15 cellular contexts compared by ENCODE assay signal in the genomic region with DNA sequence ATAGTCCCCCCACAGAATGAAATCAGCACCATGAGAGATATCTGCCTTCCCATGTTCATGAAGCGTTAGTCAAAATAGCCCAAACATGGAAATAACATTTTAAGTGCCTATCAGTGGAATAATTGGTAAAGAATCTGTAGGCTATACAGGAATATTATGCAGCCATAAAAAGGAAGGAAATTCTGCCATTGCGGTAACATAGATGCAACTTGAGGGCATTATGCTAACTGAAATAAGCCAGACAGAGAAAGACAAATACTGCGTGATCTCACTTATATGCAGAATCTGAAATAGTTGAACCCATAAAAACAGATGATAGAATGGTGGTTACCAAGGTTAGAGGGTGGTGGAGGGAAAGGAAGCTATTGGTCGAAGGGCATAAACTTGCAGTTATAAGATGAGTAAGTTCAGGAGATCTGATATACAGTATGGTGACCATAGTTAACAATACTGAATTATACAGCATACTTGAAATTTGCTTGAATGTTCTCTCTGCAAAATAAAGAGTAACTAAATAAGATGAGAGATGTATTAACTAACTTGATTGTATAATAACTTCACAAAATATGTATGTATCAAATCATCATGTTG. TPM values are rescaled to one million over a fixed set of nuclear protein-coding genes. Genes with fewer than 3 reads are reported as not detected.
DNase-seq lines count a peak whose midpoint lies in the region; ATAC-seq and TF ChIP-seq lines count a peak whose summit lies in the region.
"Had no signal": no experiment of that assay in that cellular context is flagged by ENCODE, and none has a peak within 500 bp of the region (broad histone marks: within the 10 kb centered on the region; RNA-seq: fewer than 3 reads in every experiment).

No MANE protein-coding gene starts in this region.

- no peak for TF ChIP-seq CTCF in HEK293 (tag by site-specific recombination; IDR thresholded peaks at IDR 0.05)

- H3K9me3 Mint-ChIP-seq in activated naive CD4-positive, alpha-beta T cell treated with anti-CD3 and anti-CD28 coated beads for 36 hours, result peaks cover 6% of the 10 kb centered on the region
- H3K9me3 Mint-ChIP-seq in activated naive CD4-positive, alpha-beta T cell treated with anti-CD3 and anti-CD28 coated beads, Interleukin-2, amount 10 ng/mL, durations not matched to agents 7 days and 5 days, result peaks cover 5% of the 10 kb centered on the region
- H3K9me3 Mint-ChIP-seq in activated T-helper 2 cell treated with anti-CD3 and anti-CD28 coated beads, Interferon-gamma antibody, Interleukin-2, Interleukin-4, amounts not matched to agents 10 μg/mL and 5 μg/mL and 100 μg/mL, durations not matched to agents 14 hours and 24 hours and 36 hours, result peaks cover 9% of the 10 kb centered on the region
- peaks cover 0 to 6% of the 10 kb centered on the region in 2 donors for H3K9me3 Mint-ChIP-seq in stimulated activated naive CD8-positive, alpha-beta T cell treated with anti-CD3 and anti-CD28 coated beads, Interleukin-15, amount 100 ng/mL, for 72 hours
- H3K9me3 Mint-ChIP-seq: H9 had no signal

- in situ Hi-C loops in ACHN (cut with HindIII; ENCODE audit: low pct_ligation_motif_present, low pct_unique_long_range_greater_than_20kb, low sequenced_read_pairs), result no loop called here

- H3K9me3 ChIP-seq in HEK293 (ENCODE audit: control insufficient read depth, insufficient read depth, low read depth, low read length), result no peaks in the 10 kb centered on the region

- H3K4me1 Mint-ChIP-seq in activated naive CD4-positive, alpha-beta T cell treated with anti-CD3 and anti-CD28 coated beads for 36 hours (ENCODE audit: low read depth), result peaks cover 60% of the 10 kb centered on the region
- H3K4me1 Mint-ChIP-seq in activated naive CD4-positive, alpha-beta T cell treated with anti-CD3 and anti-CD28 coated beads, Interleukin-2, amount 10 ng/mL, durations not matched to agents 7 days and 5 days, result peaks cover 43% of the 10 kb centered on the region
- H3K4me1 Mint-ChIP-seq in activated T-helper 2 cell treated with anti-CD3 and anti-CD28 coated beads, Interferon-gamma antibody, Interleukin-2, Interleukin-4, amounts not matched to agents 10 μg/mL and 5 μg/mL and 100 μg/mL, durations not matched to agents 14 hours and 24 hours and 36 hours (ENCODE audit: low read depth), result peaks cover 40% of the 10 kb centered on the region
- H3K4me1 Mint-ChIP-seq in stimulated activated naive CD8-positive, alpha-beta T cell treated with anti-CD3 and anti-CD28 coated beads, Interleukin-15, amount 100 ng/mL, for 72 hours, result peaks cover 50% of the 10 kb centered on the region
- H3K4me1 Mint-ChIP-seq: H9 had no signal

- intact Hi-C loops in activated naive CD4-positive, alpha-beta T cell treated with anti-CD3 and anti-CD28 coated beads for 36 hours (cut with micrococcal nuclease), result loop anchor here (1.0 to 10.0 kb wide), 3 partner anchors 9 to 731 kb away; no protein-coding TSS in a partner anchor
- intact Hi-C loops in activated T-helper 2 cell treated with anti-CD3 and anti-CD28 coated beads, Interferon-gamma antibody, Interleukin-2, Interleukin-4, amounts not matched to agents 10 μg/mL and 5 μg/mL and 100 μg/mL, durations not matched to agents 14 hours and 24 hours and 36 hours (cut with micrococcal nuclease), result loop anchor here (1.0 to 10.0 kb wide), 2 partner anchors 29 to 791 kb away; no protein-coding TSS in a partner anchor

- H3K4me1 ChIP-seq in HEK293 (ENCODE audit: control insufficient read depth, insufficient read depth, low read length), result no peaks in the 10 kb centered on the region

- POLR2A ChIA-PET in HEK293 (lab: Yijun Ruan, JAX), result no interaction called here

- CTCF ChIA-PET in activated naive CD4-positive, alpha-beta T cell treated with anti-CD3 and anti-CD28 coated beads for 36 hours (lab: Charles Lee), result interaction anchor here (13.5 kb wide), 1 partner anchor 47 kb away, joined by 147 read pairs; no protein-coding TSS in a partner anchor
- CTCF ChIA-PET in activated naive CD4-positive, alpha-beta T cell treated with anti-CD3 and anti-CD28 coated beads, Interleukin-2, amount 10 ng/mL, durations not matched to agents 7 days and 5 days (lab: Charles Lee), result interaction anchor here (1.9 to 13.1 kb wide), 3 partner anchors 16 to 169 kb away, joined by 4 to 175 read pairs (median 46); no protein-coding TSS in a partner anchor
- CTCF ChIA-PET in HEK293 (lab: Yijun Ruan, JAX), result interaction anchor here (1.1 kb wide), 1 partner anchor 169 kb away, joined by 7 read pairs; no protein-coding TSS in a partner anchor

- H3K4me3 ChIP-seq in HEK293 (ENCODE audit: low read depth, low read length), result no peak overlapping the region
- H3K4me3 ChIP-seq: SJCRH30 had no signal

- H3K36me3 Mint-ChIP-seq in activated naive CD4-positive, alpha-beta T cell treated with anti-CD3 and anti-CD28 coated beads for 36 hours (ENCODE audit: low read depth), result peaks cover 28% of the 10 kb centered on the region
- no peaks in the 10 kb centered on the region for H3K36me3 Mint-ChIP-seq in activated naive CD4-positive, alpha-beta T cell treated with anti-CD3 and anti-CD28 coated beads, Interleukin-2, amount 10 ng/mL, durations not matched to agents 7 days and 5 days
- no peaks in the 10 kb centered on the region for H3K36me3 Mint-ChIP-seq in activated T-helper 2 cell treated with anti-CD3 and anti-CD28 coated beads, Interferon-gamma antibody, Interleukin-2, Interleukin-4, amounts not matched to agents 10 μg/mL and 5 μg/mL and 100 μg/mL, durations not matched to agents 14 hours and 24 hours and 36 hours (ENCODE audit: low read depth)

- H3K27ac ChIP-seq in HEK293 (ENCODE audit: extremely low read depth, low read depth, low read length), result no peak overlapping the region
- H3K27ac ChIP-seq: RWPE1, SJCRH30 had no signal

- no peaks in the 10 kb centered on the region for H3K36me3 ChIP-seq in HEK293 (ENCODE audit: control insufficient read depth in 2 of 2, insufficient read depth in 1 of 2, low read length in 2 of 2)
- H3K36me3 ChIP-seq: SJCRH30 had no signal

- DNase-seq in activated naive CD4-positive, alpha-beta T cell treated with anti-CD3 and anti-CD28 coated beads for 36 hours, result no peak
- DNase-seq in activated naive CD4-positive, alpha-beta T cell treated with anti-CD3 and anti-CD28 coated beads, Interleukin-2, amount 10 ng/mL, durations not matched to agents 7 days and 5 days, result no peak
- DNase-seq in activated T-helper 2 cell treated with anti-CD3 and anti-CD28 coated beads, Interferon-gamma antibody, Interleukin-2, Interleukin-4, amounts not matched to agents 10 μg/mL and 5 μg/mL and 100 μg/mL, durations not matched to agents 14 hours and 24 hours and 36 hours (ENCODE audit: low spot score), result no peak
- no peak for DNase-seq in stimulated activated naive CD8-positive, alpha-beta T cell treated with anti-CD3 and anti-CD28 coated beads, Interleukin-15, amount 100 ng/mL, for 72 hours
- DNase-seq in ACHN, result no peak
- DNase-seq: H9; NCI-H1436; NCI-H2171; NCI-H446; NCI-H69; NK-92 treated with Interleukin-12 subunit alpha and Interleukin-12 subunit beta, amount 100 ng/mL, for 24 hours; SJCRH30 had no signal

- peak overlapping the region; percentile 8 for H3K4me3 Mint-ChIP-seq in activated naive CD4-positive, alpha-beta T cell treated with anti-CD3 and anti-CD28 coated beads for 36 hours
- H3K4me3 Mint-ChIP-seq in activated naive CD4-positive, alpha-beta T cell treated with anti-CD3 and anti-CD28 coated beads, Interleukin-2, amount 10 ng/mL, durations not matched to agents 7 days and 5 days, result no peak overlapping the region
- H3K4me3 Mint-ChIP-seq in activated T-helper 2 cell treated with anti-CD3 and anti-CD28 coated beads, Interferon-gamma antibody, Interleukin-2, Interleukin-4, amounts not matched to agents 10 μg/mL and 5 μg/mL and 100 μg/mL, durations not matched to agents 14 hours and 24 hours and 36 hours (ENCODE audit: low read depth), result no peak overlapping the region
- peak overlapping the region in 1 of 2 donors; percentile 89 for H3K4me3 Mint-ChIP-seq in stimulated activated naive CD8-positive, alpha-beta T cell treated with anti-CD3 and anti-CD28 coated beads, Interleukin-15, amount 100 ng/mL, for 72 hours
- H3K4me3 Mint-ChIP-seq: H9 had no signal

- peak overlapping the region; percentile 99 for H3K27ac Mint-ChIP-seq in activated naive CD4-positive, alpha-beta T cell treated with anti-CD3 and anti-CD28 coated beads for 36 hours
- H3K27ac Mint-ChIP-seq in activated naive CD4-positive, alpha-beta T cell treated with anti-CD3 and anti-CD28 coated beads, Interleukin-2, amount 10 ng/mL, durations not matched to agents 7 days and 5 days, result no peak overlapping the region
- H3K27ac Mint-ChIP-seq in activated T-helper 2 cell treated with anti-CD3 and anti-CD28 coated beads, Interferon-gamma antibody, Interleukin-2, Interleukin-4, amounts not matched to agents 10 μg/mL and 5 μg/mL and 100 μg/mL, durations not matched to agents 14 hours and 24 hours and 36 hours, result peak overlapping the region; percentile 25
- H3K27ac Mint-ChIP-seq in stimulated activated naive CD8-positive, alpha-beta T cell treated with anti-CD3 and anti-CD28 coated beads, Interleukin-15, amount 100 ng/mL, for 72 hours, result peak overlapping the region in 1 of 2 donors; percentile 94
- H3K27ac Mint-ChIP-seq: H9 had no signal

- H3K27me3 Mint-ChIP-seq in activated naive CD4-positive, alpha-beta T cell treated with anti-CD3 and anti-CD28 coated beads for 36 hours (ENCODE audit: low read depth), result no peaks in the 10 kb centered on the region
- H3K27me3 Mint-ChIP-seq in activated naive CD4-positive, alpha-beta T cell treated with anti-CD3 and anti-CD28 coated beads, Interleukin-2, amount 10 ng/mL, durations not matched to agents 7 days and 5 days, result no peaks in the 10 kb centered on the region
- no peaks in the 10 kb centered on the region for H3K27me3 Mint-ChIP-seq in activated T-helper 2 cell treated with anti-CD3 and anti-CD28 coated beads, Interferon-gamma antibody, Interleukin-2, Interleukin-4, amounts not matched to agents 10 μg/mL and 5 μg/mL and 100 μg/mL, durations not matched to agents 14 hours and 24 hours and 36 hours (ENCODE audit: low read depth)
- no peaks in the 10 kb centered on the region for H3K27me3 Mint-ChIP-seq in stimulated activated naive CD8-positive, alpha-beta T cell treated with anti-CD3 and anti-CD28 coated beads, Interleukin-15, amount 100 ng/mL, for 72 hours

- peak; percentile 31 for ATAC-seq in stimulated activated naive CD8-positive, alpha-beta T cell treated with anti-CD3 and anti-CD28 coated beads, Interleukin-15, amount 100 ng/mL, for 72 hours
- no peak for ATAC-seq in HG03457 (IDR thresholded peaks at IDR 0.05; ENCODE audit: unreplicated experiment)

TF ChIP-seq in HEK293, 187 proteins besides CTCF, POLR2A, EP300 and RAD21 (continues in another document):
- TF ChIP-seq ZNF707 (tag by site-specific recombination; IDR thresholded peaks at IDR 0.05), result no peak

RNA-seq across cellular contexts. Expression of a gene that starts 0.7 kb away (rescaled TPM):
- 10 to 100 TPM; 12.2 to 14.9 TPM for total RNA-seq in activated naive CD4-positive, alpha-beta T cell treated with anti-CD3 and anti-CD28 coated beads for 36 hours
- total RNA-seq in activated T-helper 2 cell treated with anti-CD3 and anti-CD28 coated beads, Interferon-gamma antibody, Interleukin-2, Interleukin-4, amounts not matched to agents 10 μg/mL and 5 μg/mL and 100 μg/mL, durations not matched to agents 14 hours and 24 hours and 36 hours, result 0.55 and 0.80 TPM in 2 replicates
- total RNA-seq: H9, SJCRH30 had no signal

RNA-seq across cellular contexts. Expression of a gene that starts 30.8 kb away (rescaled TPM):
- total RNA-seq in activated naive CD4-positive, alpha-beta T cell treated with anti-CD3 and anti-CD28 coated beads for 36 hours, result under 1 TPM in 1 of 2 experiments, not detected in 1; 0.25 TPM
- not detected in 2 replicates for total RNA-seq in activated T-helper 2 cell treated with anti-CD3 and anti-CD28 coated beads, Interferon-gamma antibody, Interleukin-2, Interleukin-4, amounts not matched to agents 10 μg/mL and 5 μg/mL and 100 μg/mL, durations not matched to agents 14 hours and 24 hours and 36 hours
- total RNA-seq: H9 had no signal
